8 cellular contexts compared by ENCODE assay signal in the genomic region with DNA sequence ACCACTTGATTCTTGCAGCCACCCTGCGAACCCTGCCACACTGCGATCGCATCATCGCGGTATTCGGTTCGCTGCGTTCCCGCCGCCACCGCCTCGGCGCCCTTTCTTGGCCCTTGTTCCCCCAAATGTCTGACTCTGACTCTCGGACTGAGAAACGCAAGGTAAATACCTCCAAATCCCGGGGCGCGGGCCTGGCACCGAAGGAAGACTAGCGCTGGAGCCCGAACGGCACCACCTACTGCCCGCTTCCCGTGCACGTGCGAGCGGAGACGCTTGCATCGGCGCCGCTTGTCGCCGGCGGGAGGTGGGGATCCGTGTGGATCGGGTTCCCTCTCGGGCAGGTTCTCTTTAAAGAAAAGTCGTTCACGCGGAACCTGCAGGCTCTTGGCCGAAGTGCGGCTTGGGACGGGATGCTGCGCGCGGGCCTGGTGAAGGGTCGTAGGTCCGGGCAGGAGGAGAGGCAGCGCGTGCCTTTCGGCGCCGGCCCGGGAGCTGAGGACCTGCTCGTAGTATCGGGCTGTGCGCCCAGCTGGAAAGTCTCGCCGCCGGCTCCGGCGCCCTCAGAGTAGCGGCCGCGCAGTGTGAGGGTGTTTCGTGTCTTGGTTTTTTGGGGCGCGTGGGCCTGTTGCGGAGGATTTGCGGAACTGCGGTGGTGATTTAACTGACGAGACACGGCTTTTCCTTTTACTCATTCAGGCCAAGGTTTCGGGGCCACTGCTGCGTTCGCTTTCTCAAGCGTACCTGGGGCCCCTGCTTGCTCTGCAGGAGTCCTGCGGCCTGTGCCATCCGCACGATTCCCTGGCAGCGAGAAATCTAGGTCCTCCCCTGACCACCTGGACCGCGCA. TPM values are rescaled to one million over a fixed set of nuclear protein-coding genes. Genes with fewer than 3 reads are reported as not detected.
A peak's percentile ranks its signal among the peaks of the same experiment; 100 is the strongest.
DNase-seq lines count a peak whose midpoint lies in the region; ATAC-seq and TF ChIP-seq lines count a peak whose summit lies in the region.

No MANE protein-coding gene starts in this region.

- peaks cover 8% of the 10 kb centered on the region for H3K36me3 ChIP-seq in adipocyte (ENCODE audit: control insufficient read depth, insufficient read depth, low read length, severe bottlenecking)
- H3K36me3 ChIP-seq in hepatocyte (replicated peaks; ENCODE audit: insufficient read depth, low read depth), result no peaks in the 10 kb centered on the region

- CTCF ChIA-PET in RWPE1 (lab: Yijun Ruan, JAX), result no interaction called here

- H3K27me3 ChIP-seq in HL-60 (ENCODE audit: insufficient read depth, poor library complexity, severe bottlenecking) (no peaks in the 10 kb centered on the region), adipocyte (replicated peaks; ENCODE audit: control insufficient read depth, insufficient read depth, low read length) (no peaks in the 10 kb centered on the region), hepatocyte (peaks cover 21% of the 10 kb centered on the region)

- peaks cover 12% of the 10 kb centered on the region for H3K4me1 ChIP-seq in adipocyte (ENCODE audit: control insufficient read depth, insufficient read depth, low read length)
- H3K4me1 ChIP-seq in hepatocyte (ENCODE audit: insufficient read depth), result peaks cover 45% of the 10 kb centered on the region

- H2AFZ ChIP-seq in hepatocyte, result peak overlapping the region; percentile 52

- H3K4me2 ChIP-seq in hepatocyte, result peak overlapping the region; percentile 96

- peaks cover 4% of the 10 kb centered on the region for H3K9me3 ChIP-seq in adipocyte (ENCODE audit: control insufficient read depth, low read length)
- H3K9me3 ChIP-seq in hepatocyte (ENCODE audit: low read depth), result no peaks in the 10 kb centered on the region

- peaks cover 48% of the 10 kb centered on the region for H3K79me2 ChIP-seq in hepatocyte

- H3K4me3 ChIP-seq in HL-60 (replicated peaks; ENCODE audit: insufficient read depth, low read length) (peak overlapping the region; percentile 62), adipocyte (ENCODE audit: low read length) (peak overlapping the region; percentile 95), hepatocyte (peak overlapping the region; percentile 99), skeletal muscle cell (ENCODE audit: low read depth, low read length) (peak overlapping the region; percentile 82)

- TF ChIP-seq CTCF in HL-60 (IDR thresholded peaks at IDR 0.05; ENCODE audit: insufficient read depth, low read length) (no peak), RWPE1 (conservative IDR thresholded peaks at IDR 0.05; ENCODE audit: low read depth) (no peak), hepatocyte (IDR thresholded peaks at IDR 0.05; ENCODE audit: poor library complexity) (no peak)

- ATAC-seq in HG03378 (IDR thresholded peaks at IDR 0.05; ENCODE audit: unreplicated experiment), result no peak

- no peaks in the 10 kb centered on the region for H3K9me2 ChIP-seq in hepatocyte (replicated peaks; ENCODE audit: insufficient read depth)

- POLR2A ChIA-PET in RWPE1 (lab: Yijun Ruan, JAX; ENCODE audit: low non-redundant PET), result interaction anchor here (0.6 to 1.4 kb wide), 4 partner anchors 12 to 308 kb away, joined by 3 to 5 read pairs (median 4); no protein-coding TSS in a partner anchor

- H3K9ac ChIP-seq in adipocyte (ENCODE audit: low read length), result peak overlapping the region; percentile 86

- WGBS in hepatocyte (ENCODE audit: low lambda C conversion rate, missing lambda C conversion rate), result under 1% methylated on average over 79 of the region's 83 CpGs

- H3K27ac ChIP-seq in HL-60 (replicated peaks), result peak overlapping the region; percentile 95
- peak overlapping the region; percentile 93 for H3K27ac ChIP-seq in RWPE1
- H3K27ac ChIP-seq in hepatocyte, result peak overlapping the region; percentile 91

- H4K20me1 ChIP-seq in hepatocyte (ENCODE audit: insufficient read depth, poor library complexity, severe bottlenecking), result peaks cover 49% of the 10 kb centered on the region

- DNase-seq in EL (peak; percentile 53), HL-60 (ENCODE audit: low read depth in 1 of 2, low spot score in 1 of 2) (peak in 1 of 2 experiments; percentile 51), RWPE1 (ENCODE audit: low spot score) (peak; percentile 27), adipocyte (ENCODE audit: low read depth) (peak; percentile 68), hepatocyte (ENCODE audit: low spot score) (peak; percentile 67), skeletal muscle cell (ENCODE audit: low read depth) (no peak), occipital lobe (lab: John Stamatoyannopoulos, UW) (no peak)

RNA-seq across cellular contexts. Expression of gene BCL2L11, which starts 0.5 kb away (rescaled TPM):
- total RNA-seq in hepatocyte, result 25.3 and 26.5 TPM in 2 replicates
- polyA plus RNA-seq in hepatocyte, result 12.3 and 13.0 TPM in 2 replicates
- total RNA-seq in occipital lobe, result 3.7 TPM

Comparison
In these comparisons a context has a peak if more than half of its experiments do, and no peak if none do; other contexts are left out.
1. DNase-seq: peak in EL (single experiment), RWPE1 (single experiment), adipocyte (single experiment) and hepatocyte (single experiment); none in skeletal muscle cell (single experiment) and occipital lobe (single experiment).
2. Peak in every context shown above with its lines, with median percentiles within 50 percentile points of each other: H3K27ac ChIP-seq and H3K4me3 ChIP-seq.